15 cellular contexts compared by ENCODE assay signal in genomic region chr13:50526771-50527567, GRCh38.
DNase-seq lines count a peak whose midpoint lies in the region; ATAC-seq and TF ChIP-seq lines count a peak whose summit lies in the region.
"Had no signal": no experiment of that assay in that cellular context is flagged by ENCODE, and none has a peak within 500 bp of the region (broad histone marks: within the 10 kb centered on the region; RNA-seq: fewer than 3 reads in every experiment).

No MANE protein-coding gene starts in this region.

- no peak overlapping the region for H3K4me3 Mint-ChIP-seq in stimulated activated memory B cell treated with anti-CD40 and anti-IgM and Interleukin-4, amounts not matched to agents 10 μg/mL and 1 μg/mL and 100 μg/mL, for 72 hours
- H3K4me3 Mint-ChIP-seq: naive thymus-derived CD4-positive, alpha-beta T cell had no signal

- peak; percentile 74 for ATAC-seq in stimulated activated memory B cell treated with anti-CD40 and anti-IgM and Interleukin-4, amounts not matched to agents 10 μg/mL and 1 μg/mL and 100 μg/mL, for 72 hours
- no peak for ATAC-seq in GM19351 (IDR thresholded peaks at IDR 0.05; ENCODE audit: unreplicated experiment)
- ATAC-seq: naive thymus-derived CD4-positive, alpha-beta T cell; right lobe of liver; Right ventricle myocardium inferior had no signal

- peak overlapping the region; percentile 57 for H3K4me2 ChIP-seq in OCI-LY7 (ENCODE audit: low read length)

- H3K4me1 Mint-ChIP-seq in stimulated activated memory B cell treated with anti-CD40 and anti-IgM and Interleukin-4, amounts not matched to agents 10 μg/mL and 1 μg/mL and 100 μg/mL, for 72 hours: peaks cover 37% of the 10 kb centered on the region

- H3K9me2 ChIP-seq in OCI-LY7 (ENCODE audit: insufficient read depth, low read length): no peaks in the 10 kb centered on the region

- in situ Hi-C loops in ACHN (cut with HindIII; ENCODE audit: low pct_ligation_motif_present, low pct_unique_long_range_greater_than_20kb, low sequenced_read_pairs): no loop called here

- CTCF ChIA-PET in OCI-LY7 (lab: Charles Lee; ENCODE audit: unreplicated experiment): interaction anchor here (1.0 to 1.8 kb wide), 4 partner anchors 10 to 385 kb away, joined by 3 to 8 read pairs (median 4); no protein-coding TSS in a partner anchor

- TF ChIP-seq CTCF in OCI-LY7 (conservative IDR thresholded peaks at IDR 0.05; ENCODE audit: low read length) (no peak), dorsolateral prefrontal cortex (IDR thresholded peaks at IDR 0.05 in 54 of 56, conservative IDR thresholded peaks at IDR 0.05 in 2 of 56; ENCODE audit: low read depth in 1 of 56, partially characterized antibody in 56 of 56) (no peak)

- intact Hi-C loops in OCI-LY7 (cut with micrococcal nuclease; ENCODE audit: unreplicated experiment): loop anchor here (1.0 to 5.0 kb wide), 6 partner anchors 15 to 445 kb away; no protein-coding TSS in a partner anchor
- intact Hi-C loops in dorsolateral prefrontal cortex (cut with DNase I): loop anchor here (5.0 to 10.0 kb wide), 9 partner anchors 125 to 530 kb away; partner anchors contain the start of gene TRIM13 (in 1 of the 2)

- no peaks in the 10 kb centered on the region for H3K27me3 Mint-ChIP-seq in stimulated activated memory B cell treated with anti-CD40 and anti-IgM and Interleukin-4, amounts not matched to agents 10 μg/mL and 1 μg/mL and 100 μg/mL, for 72 hours

- H3K27ac Mint-ChIP-seq in stimulated activated memory B cell treated with anti-CD40 and anti-IgM and Interleukin-4, amounts not matched to agents 10 μg/mL and 1 μg/mL and 100 μg/mL, for 72 hours: peak overlapping the region; percentile 40

- peak; percentile 11 for DNase-seq in DMS153 (lab: John Stamatoyannopoulos, UW)
- DNase-seq in DMS153 treated with DMSO at 0.1 percent for 48 hours (lab: John Stamatoyannopoulos, UW; ENCODE audit: unreplicated experiment): no peak
- DNase-seq in OCI-LY7 (ENCODE audit: low spot score): peak; percentile 74
- DNase-seq in dorsolateral prefrontal cortex: peak in 2 of 10 donors; percentile 27 to 41
- DNase-seq in ACHN: no peak
- no peak for DNase-seq in NCI-H446 treated with DMSO at 0.1 percent for 48 hours (lab: John Stamatoyannopoulos, UW)
- DNase-seq: 8988T; adrenal gland; Calu3; effector memory CD4-positive, alpha-beta T cell; naive thymus-derived CD4-positive, alpha-beta T cell; right lobe of liver had no signal

- H2AFZ ChIP-seq in OCI-LY7 (ENCODE audit: low read length): peak overlapping the region; percentile 73; the same call in 1 of the 2 replicates

- POLR2A ChIA-PET in OCI-LY7 (lab: Charles Lee): interaction anchor here (0.6 to 5.2 kb wide), 13 partner anchors 10 to 401 kb away, joined by 3 to 46 read pairs (median 4); no protein-coding TSS in a partner anchor

- BruUV-seq in OCI-LY7 (replicated peaks; lab: Mats Ljungman, UMichigan): no TSS peak

- no peaks in the 10 kb centered on the region for H3K27me3 ChIP-seq in dorsolateral prefrontal cortex
- H3K27me3 ChIP-seq: adrenal gland, right lobe of liver had no signal

- H3K9me3 Mint-ChIP-seq in stimulated activated memory B cell treated with anti-CD40 and anti-IgM and Interleukin-4, amounts not matched to agents 10 μg/mL and 1 μg/mL and 100 μg/mL, for 72 hours: no peaks in the 10 kb centered on the region

- peaks cover 61% of the 10 kb centered on the region for H3K4me1 ChIP-seq in OCI-LY7 (ENCODE audit: insufficient read depth, low read length, poor library complexity, severe bottlenecking)

- H3K79me2 ChIP-seq in OCI-LY7 (ENCODE audit: insufficient read depth, low read depth, low read length): no peaks in the 10 kb centered on the region

- H3K27ac ChIP-seq in OCI-LY7 (ENCODE audit: low read depth, low read length, poor library complexity, severe bottlenecking) (peak overlapping the region; percentile 54), dorsolateral prefrontal cortex (peak overlapping the region in 36 of 59 donors; percentile 7 to 89 (median 58))
- H3K27ac ChIP-seq: adrenal gland, right lobe of liver had no signal

- H3K36me3 ChIP-seq in OCI-LY7 (ENCODE audit: insufficient read depth, low read length): no peaks in the 10 kb centered on the region
- H3K36me3 ChIP-seq: adrenal gland, right lobe of liver had no signal

- H3K9me3 ChIP-seq in OCI-LY7 (ENCODE audit: low read length): no peaks in the 10 kb centered on the region
- H3K9me3 ChIP-seq: adrenal gland, right lobe of liver had no signal

- H3K4me3 ChIP-seq in OCI-LY7 (ENCODE audit: low read depth, low read length, poor library complexity, severe bottlenecking) (peak overlapping the region; percentile 24), dorsolateral prefrontal cortex (peak overlapping the region in 1 of 59 donors; percentile 32)
- H3K4me3 ChIP-seq: adrenal gland, right lobe of liver had no signal

- no peaks in the 10 kb centered on the region for H3K36me3 Mint-ChIP-seq in stimulated activated memory B cell treated with anti-CD40 and anti-IgM and Interleukin-4, amounts not matched to agents 10 μg/mL and 1 μg/mL and 100 μg/mL, for 72 hours
- H3K36me3 Mint-ChIP-seq: naive thymus-derived CD4-positive, alpha-beta T cell had no signal

- H4K20me1 ChIP-seq in OCI-LY7 (ENCODE audit: insufficient read depth, low read length): no peaks in the 10 kb centered on the region

Comparison
In these comparisons a context has a peak if more than half of its experiments do, and no peak if none do; other contexts are left out.
1. DNase-seq: peak in DMS153 (single experiment) and OCI-LY7 (single experiment); none in DMS153 treated with DMSO at 0.1 percent for 48 hours (single experiment), ACHN (single experiment) and NCI-H446 treated with DMSO at 0.1 percent for 48 hours (single experiment).